In the genomic region with DNA sequence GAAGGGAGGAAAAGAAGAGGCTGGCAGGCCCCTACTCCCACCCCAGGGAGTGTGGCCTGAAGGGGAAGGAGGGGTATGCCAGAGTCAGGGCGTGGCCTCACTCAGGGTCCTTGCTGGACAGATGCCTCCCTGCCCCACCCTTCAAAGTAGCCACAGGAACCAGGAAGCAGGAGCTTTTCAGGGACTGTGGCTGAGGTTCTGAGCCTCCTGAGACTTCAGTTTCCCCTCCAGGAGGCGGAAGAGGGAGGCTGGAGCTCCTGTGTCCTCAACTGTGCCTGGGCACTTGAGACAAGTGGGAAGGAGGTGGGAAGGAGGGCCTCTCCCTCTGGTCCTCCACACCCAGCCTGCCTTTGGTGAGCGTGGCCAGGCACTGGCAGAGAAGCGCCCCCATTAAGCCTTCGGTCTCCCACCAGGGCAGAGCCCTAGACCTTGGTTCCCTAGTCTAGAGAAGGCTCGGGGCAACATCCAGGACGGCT, we compare ENCODE assay signal across 1 cellular context.
A peak's percentile ranks its signal among the peaks of the same experiment; 100 is the strongest.
TF ChIP-seq lines count a peak whose summit lies in the region.

No MANE protein-coding gene starts in this region.

TF ChIP-seq in HepG2, 621 proteins besides CTCF, POLR2A, EP300 and RAD21:
- TF ChIP-seq MYPOP (CRISPR knock-in tag; IDR thresholded peaks at IDR 0.05) = no peak
- TF ChIP-seq ZNF572 (CRISPR knock-in tag; IDR thresholded peaks at IDR 0.05) = peak; percentile 99
- TF ChIP-seq RERE (CRISPR knock-in tag; IDR thresholded peaks at IDR 0.05; ENCODE audit: low read depth) = no peak
- TF ChIP-seq ZNF138 (CRISPR knock-in tag; IDR thresholded peaks at IDR 0.05; ENCODE audit: low read depth) = 0 out of 2 replicates have a peak, but pooled peaks have one; percentile 32
- peak; percentile 18; the same call in 1 of the 2 replicates for TF ChIP-seq HNF1B (CRISPR knock-in tag; IDR thresholded peaks at IDR 0.05)
- TF ChIP-seq ZNF670 (CRISPR knock-in tag; IDR thresholded peaks at IDR 0.05; ENCODE audit: borderline replicate concordance) = no peak
- TF ChIP-seq RORA (CRISPR knock-in tag; IDR thresholded peaks at IDR 0.05) = no peak
- 0 out of 2 replicates have a peak, but pooled peaks have one; percentile 1 for TF ChIP-seq TARDBP (CRISPR knock-in tag; IDR thresholded peaks at IDR 0.05)
- no peak for TF ChIP-seq TCF12 (IDR thresholded peaks at IDR 0.05)
- TF ChIP-seq TCF12 (CRISPR knock-in tag; IDR thresholded peaks at IDR 0.05) = peak; percentile 36; the same call in 1 of the 2 replicates
- no peak for TF ChIP-seq NKX3-1 (CRISPR knock-in tag; IDR thresholded peaks at IDR 0.05)
- 0 out of 2 replicates have a peak, but pooled peaks have one; percentile 42 for TF ChIP-seq CAMTA2 (CRISPR knock-in tag; IDR thresholded peaks at IDR 0.05; ENCODE audit: borderline replicate concordance)
- TF ChIP-seq, protein P1, sequence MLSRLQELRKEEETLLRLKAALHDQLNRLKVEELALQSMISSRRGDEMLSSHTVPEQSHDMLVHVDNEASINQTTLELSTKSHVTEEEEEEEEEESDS (CRISPR knock-in tag; IDR thresholded peaks at IDR 0.05; ENCODE audit: borderline replicate concordance) = no peak
- TF ChIP-seq PHF20 (CRISPR knock-in tag; IDR thresholded peaks at IDR 0.05) = no peak
- TF ChIP-seq ERF (CRISPR knock-in tag; IDR thresholded peaks at IDR 0.05) = peak; percentile 7; the same call in 1 of the 2 replicates
- no peak for TF ChIP-seq ZNF563 (CRISPR knock-in tag; IDR thresholded peaks at IDR 0.05)
